8 cellular contexts compared by ENCODE assay signal in genomic region chr11:108697872-108698473, GRCh38. TPM values are rescaled to one million over a fixed set of nuclear protein-coding genes. Genes with fewer than 3 reads are reported as not detected.
DNase-seq lines count a peak whose midpoint lies in the region; ATAC-seq and TF ChIP-seq lines count a peak whose summit lies in the region.

No MANE protein-coding gene starts in this region.

- H3K27me3 ChIP-seq in left ventricle myocardium inferior (ENCODE audit: low read depth): no peaks in the 10 kb centered on the region

- H3K36me3 Mint-ChIP-seq in activated naive CD8-positive, alpha-beta T cell treated with anti-CD3 and anti-CD28 coated beads, Interleukin-2, amount 50 U/mL, for 24 hours (ENCODE audit: low read depth): peaks cover 43% of the 10 kb centered on the region

- H3K27ac Mint-ChIP-seq in activated naive CD8-positive, alpha-beta T cell treated with anti-CD3 and anti-CD28 coated beads, Interleukin-2, amount 50 U/mL, for 24 hours: no peak overlapping the region

- H3K27ac ChIP-seq in left ventricle myocardium inferior (replicated peaks): no peak overlapping the region

- H3K27me3 Mint-ChIP-seq in activated naive CD8-positive, alpha-beta T cell treated with anti-CD3 and anti-CD28 coated beads, Interleukin-2, amount 50 U/mL, for 24 hours: no peaks in the 10 kb centered on the region

- peaks cover 7% of the 10 kb centered on the region for H3K4me1 Mint-ChIP-seq in activated naive CD8-positive, alpha-beta T cell treated with anti-CD3 and anti-CD28 coated beads, Interleukin-2, amount 50 U/mL, for 24 hours

- peak; percentile 79 for ATAC-seq in GM21447 (IDR thresholded peaks at IDR 0.05; ENCODE audit: unreplicated experiment)
- peak; percentile 59 for ATAC-seq in activated naive CD8-positive, alpha-beta T cell treated with anti-CD3 and anti-CD28 coated beads, Interleukin-2, amount 50 U/mL, for 24 hours

- H3K4me1 ChIP-seq in left ventricle myocardium inferior: no peaks in the 10 kb centered on the region

- no peak overlapping the region for H3K4me3 ChIP-seq in left ventricle myocardium inferior
- H3K4me3 ChIP-seq in retinal pigment epithelial cell (ENCODE audit: low read length): no peak overlapping the region

- H3K9me3 Mint-ChIP-seq in activated naive CD8-positive, alpha-beta T cell treated with anti-CD3 and anti-CD28 coated beads, Interleukin-2, amount 50 U/mL, for 24 hours: no peaks in the 10 kb centered on the region

- TF ChIP-seq CTCF in left ventricle myocardium inferior (IDR thresholded peaks at IDR 0.05; ENCODE audit: borderline replicate concordance): peak; percentile 90
- peak; percentile 96 for TF ChIP-seq CTCF in retinal pigment epithelial cell (conservative IDR thresholded peaks at IDR 0.05; ENCODE audit: low read depth, low read length)

- peaks cover 34% of the 10 kb centered on the region for H3K36me3 ChIP-seq in left ventricle myocardium inferior

- intact Hi-C loops in left ventricle myocardium inferior (cut with micrococcal nuclease): loop anchor here (5.0 kb wide), 1 partner anchor 1169 kb away; no protein-coding TSS in a partner anchor

- no peak overlapping the region for H3K4me3 Mint-ChIP-seq in activated naive CD8-positive, alpha-beta T cell treated with anti-CD3 and anti-CD28 coated beads, Interleukin-2, amount 50 U/mL, for 24 hours

- peak; percentile 88 for DNase-seq in GF-D8 (lab: John Stamatoyannopoulos, UW)
- peak; percentile 75 for DNase-seq in HT-29 (ENCODE audit: low spot score)
- DNase-seq in NOMO-1 treated with dmso at 0.1 percent for 144 hours (lab: John Stamatoyannopoulos, UW; ENCODE audit: unreplicated experiment): peak; percentile 79
- peak; percentile 10 for DNase-seq in activated naive CD8-positive, alpha-beta T cell treated with anti-CD3 and anti-CD28 coated beads, Interleukin-2, amount 50 U/mL, for 24 hours
- DNase-seq in left ventricle myocardium inferior: no peak
- DNase-seq in retinal pigment epithelial cell (ENCODE audit: low read depth): peak; percentile 39
- DNase-seq in activated CD4-positive, CD25-positive, alpha-beta regulatory T cell (lab: John Stamatoyannopoulos, UW): no peak

- no peaks in the 10 kb centered on the region for H3K9me3 ChIP-seq in left ventricle myocardium inferior (replicated peaks)

RNA-seq across cellular contexts. Expression of gene DDX10, which starts 33.1 kb away (rescaled TPM):
- 23.4 and 42.3 TPM in 2 replicates for total RNA-seq in HT-29 (2014; rRNA removed; shearing (Covaris generic))
- total RNA-seq in left ventricle myocardium inferior: 11.7 TPM

Comparison
In these comparisons a context has a peak if more than half of its experiments do, and no peak if none do; other contexts are left out.
1. DNase-seq: peak in GF-D8 (single experiment), HT-29 (single experiment), NOMO-1 treated with dmso at 0.1 percent for 144 hours (single experiment), activated naive CD8-positive, alpha-beta T cell treated with anti-CD3 and anti-CD28 coated beads, Interleukin-2, amount 50 U/mL, for 24 hours (single experiment) and retinal pigment epithelial cell (single experiment); none in left ventricle myocardium inferior (single experiment) and activated CD4-positive, CD25-positive, alpha-beta regulatory T cell (0 of 4).